ENCODE assay signal across 8 cellular contexts in the genomic region with DNA sequence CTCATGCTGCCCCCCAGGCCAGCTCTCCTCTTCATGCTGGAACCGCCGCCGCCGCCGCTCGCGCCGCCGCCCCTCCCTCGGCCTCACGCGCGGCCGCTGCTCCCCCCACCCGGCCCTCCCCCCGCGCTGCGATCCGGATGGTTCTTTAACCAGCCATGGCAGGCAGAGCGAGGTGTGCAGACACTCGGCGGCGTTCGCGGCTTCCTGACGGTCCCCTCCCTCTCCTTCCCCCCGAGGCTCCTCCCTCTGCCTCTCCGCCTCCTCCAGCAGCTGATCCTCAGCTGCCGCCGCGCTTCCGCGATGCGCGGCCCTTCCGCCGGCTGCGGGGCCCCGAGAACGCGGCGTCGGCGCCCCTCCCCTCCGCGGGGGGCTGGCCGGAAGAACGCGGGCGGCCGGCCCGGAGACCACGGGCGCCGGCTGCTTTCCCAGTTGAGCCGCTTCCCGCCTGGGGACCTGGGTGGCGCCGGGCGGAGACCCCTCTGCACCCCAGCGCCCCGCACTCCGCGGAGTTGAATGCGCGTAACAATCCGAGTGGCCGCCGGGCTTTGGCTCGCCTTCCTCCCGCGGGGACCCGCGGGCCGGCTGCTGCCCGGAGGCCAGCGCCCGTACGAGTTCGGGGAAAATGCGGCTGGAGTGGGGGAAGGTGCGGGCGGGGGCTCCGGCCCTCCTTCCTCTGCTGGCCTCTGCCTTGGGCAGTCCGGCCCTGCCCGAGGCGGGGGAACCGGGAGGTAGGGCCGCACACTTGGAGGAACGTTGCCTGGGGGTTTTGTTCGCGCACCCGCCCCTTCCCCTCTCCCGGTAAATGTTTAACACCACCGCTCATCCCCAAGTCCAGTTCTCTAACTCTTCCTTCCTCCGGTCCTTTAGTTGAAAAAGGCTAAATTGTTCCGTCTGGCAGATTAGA. TPM values are rescaled to one million over a fixed set of nuclear protein-coding genes. Genes with fewer than 3 reads are reported as not detected.
DNase-seq lines count a peak whose midpoint lies in the region; ATAC-seq and TF ChIP-seq lines count a peak whose summit lies in the region.

A gene with protein sequence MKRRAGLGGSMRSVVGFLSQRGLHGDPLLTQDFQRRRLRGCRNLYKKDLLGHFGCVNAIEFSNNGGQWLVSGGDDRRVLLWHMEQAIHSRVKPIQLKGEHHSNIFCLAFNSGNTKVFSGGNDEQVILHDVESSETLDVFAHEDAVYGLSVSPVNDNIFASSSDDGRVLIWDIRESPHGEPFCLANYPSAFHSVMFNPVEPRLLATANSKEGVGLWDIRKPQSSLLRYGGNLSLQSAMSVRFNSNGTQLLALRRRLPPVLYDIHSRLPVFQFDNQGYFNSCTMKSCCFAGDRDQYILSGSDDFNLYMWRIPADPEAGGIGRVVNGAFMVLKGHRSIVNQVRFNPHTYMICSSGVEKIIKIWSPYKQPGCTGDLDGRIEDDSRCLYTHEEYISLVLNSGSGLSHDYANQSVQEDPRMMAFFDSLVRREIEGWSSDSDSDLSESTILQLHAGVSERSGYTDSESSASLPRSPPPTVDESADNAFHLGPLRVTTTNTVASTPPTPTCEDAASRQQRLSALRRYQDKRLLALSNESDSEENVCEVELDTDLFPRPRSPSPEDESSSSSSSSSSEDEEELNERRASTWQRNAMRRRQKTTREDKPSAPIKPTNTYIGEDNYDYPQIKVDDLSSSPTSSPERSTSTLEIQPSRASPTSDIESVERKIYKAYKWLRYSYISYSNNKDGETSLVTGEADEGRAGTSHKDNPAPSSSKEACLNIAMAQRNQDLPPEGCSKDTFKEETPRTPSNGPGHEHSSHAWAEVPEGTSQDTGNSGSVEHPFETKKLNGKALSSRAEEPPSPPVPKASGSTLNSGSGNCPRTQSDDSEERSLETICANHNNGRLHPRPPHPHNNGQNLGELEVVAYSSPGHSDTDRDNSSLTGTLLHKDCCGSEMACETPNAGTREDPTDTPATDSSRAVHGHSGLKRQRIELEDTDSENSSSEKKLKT (minus strand): TSS at position 176 of the 904 bp plus-strand sequence. CDS start 141 bp downstream, at position 35.

- ATAC-seq in HG03432 (IDR thresholded peaks at IDR 0.05; ENCODE audit: unreplicated experiment): peak; percentile 85

- H3K36me3 ChIP-seq in kidney epithelial cell (ENCODE audit: control insufficient read depth, insufficient read depth, low read length): no peaks in the 10 kb centered on the region

- TF ChIP-seq POLR2A in GM19099 (IDR thresholded peaks at IDR 0.05; ENCODE audit: extremely low read depth, insufficient read length, low read depth): peak; percentile 84

- peak; percentile 98 for DNase-seq in AG20443 (ENCODE audit: low spot score)
- DNase-seq in NCI-H510A treated with DMSO at 0.1 percent for 48 hours (lab: John Stamatoyannopoulos, UW): peak; percentile 91
- peak; percentile 85 to 87 for DNase-seq in activated CD4-positive, alpha-beta T cell treated with anti-CD3 and anti-CD28 coated beads for 24 hours (ENCODE audit: low read depth in 2 of 2)
- DNase-seq in cerebellum (ENCODE audit: low spot score): peak; percentile 94
- DNase-seq in kidney epithelial cell (ENCODE audit: low read depth): peak; percentile 83
- peak; percentile 95 for DNase-seq in stimulated activated CD4-positive, alpha-beta T cell treated with anti-CD3 and anti-CD28 coated beads, Interleukin-15, amount 100 ng/mL, for 24 hours

- no peak for TF ChIP-seq CTCF in kidney epithelial cell (IDR thresholded peaks at IDR 0.05; ENCODE audit: insufficient read depth, low read length, poor library complexity, severe bottlenecking)

- H3K27me3 ChIP-seq in kidney epithelial cell (ENCODE audit: control insufficient read depth, insufficient read depth, low read length): no peaks in the 10 kb centered on the region

- H3K4me3 ChIP-seq in kidney epithelial cell (ENCODE audit: low read depth, low read length): peak within 1 kb of the TSS; percentile 79

RNA-seq across cellular contexts. Expression of the gene that starts here (rescaled TPM):
- total RNA-seq in cerebellum (34.2 TPM), kidney epithelial cell (23.6 and 25.9 TPM in 2 replicates)

Comparison
In these comparisons a context has a peak if more than half of its experiments do, and no peak if none do; other contexts are left out.
1. Peak in every context shown above with its lines: DNase-seq, ATAC-seq and H3K4me3 ChIP-seq.